Comparison of ENCODE assay signal across 33 cellular contexts in the genomic region with DNA sequence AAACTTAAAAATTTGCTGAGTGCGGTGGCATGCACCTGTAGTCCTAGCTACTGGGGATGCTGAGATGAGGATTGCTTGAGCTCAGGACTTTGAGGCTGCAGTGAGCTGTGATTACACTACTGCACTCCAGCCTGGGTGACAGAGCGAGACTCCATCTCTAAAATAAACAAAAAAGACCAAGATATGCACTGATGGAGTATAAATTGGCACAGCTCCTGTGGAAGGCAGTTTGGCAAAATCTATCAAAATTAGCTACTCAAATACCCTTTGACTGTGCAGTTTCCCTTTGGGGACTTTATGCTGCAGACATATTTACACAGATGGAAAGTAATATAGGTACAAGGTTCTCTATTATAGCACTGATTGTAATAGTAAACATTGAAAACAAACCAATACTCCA. TPM values are rescaled to one million over a fixed set of nuclear protein-coding genes. Genes with fewer than 3 reads are reported as not detected.
"Had no signal": no experiment of that assay in that cellular context is flagged by ENCODE, and none has a peak within 500 bp of the region (broad histone marks: within the 10 kb centered on the region; RNA-seq: fewer than 3 reads in every experiment).

No MANE protein-coding gene starts in this region.

- H3K36me3 ChIP-seq: ascending aorta, breast epithelium, cardiac muscle cell, esophagus squamous epithelium, gastroesophageal sphincter, heart right ventricle had no signal

- H3K4me3 ChIP-seq: ascending aorta, breast epithelium, cardiac muscle cell, esophagus squamous epithelium, gastroesophageal sphincter, heart right ventricle, hepatocyte had no signal

- FAIRE-seq: endometrium, endothelial cell of umbilical vein had no signal

- H3K27ac ChIP-seq: ascending aorta, breast epithelium, cardiac muscle cell, epithelial cell of prostate, esophagus squamous epithelium, gastroesophageal sphincter, heart right ventricle, hepatocyte had no signal

- DNase-seq: activated CD4-positive, alpha-beta memory T cell treated with anti-CD3 and anti-CD28 coated beads, Interleukin-2, amount 10 ng/mL, durations not matched to agents 7 days and 5 days; activated CD4-positive, alpha-beta T cell treated with anti-CD3 and anti-CD28 coated beads for 4 hours; activated CD4-positive, alpha-beta T cell treated with anti-CD3 and anti-CD28 coated beads, Interleukin-2, amount 10 ng/mL, durations not matched to agents 7 days and 5 days; activated CD4-positive, alpha-beta T cell treated with anti-CD3 and anti-CD28 coated beads, Interleukin-2, amount 50 U/mL, for 4 hours; activated CD4-positive, CD25-positive, alpha-beta regulatory T cell; activated CD4-positive, CD25-positive, alpha-beta regulatory T cell treated with anti-CD3 and anti-CD28 coated beads, Interleukin-2, amount 50 U/mL, for 72 hours; activated CD8-positive, alpha-beta memory T cell treated with anti-CD3 and anti-CD28 coated beads, Interleukin-2, amount 50 U/mL, for 48 hours; activated gamma-delta T cell; activated naive CD4-positive, alpha-beta T cell; activated naive CD4-positive, alpha-beta T cell treated with anti-CD3 and anti-CD28 coated beads, Interleukin-2, amount 10 ng/mL, durations not matched to agents 7 days and 5 days; activated naive CD8-positive, alpha-beta T cell treated with anti-CD3 and anti-CD28 coated beads, Interleukin-2, amount 10 ng/mL, durations not matched to agents 7 days and 5 days; activated T-cell treated with anti-CD3 and anti-CD28 coated beads for 4 hours; activated T-cell treated with anti-CD3 and anti-CD28 coated beads, Interleukin-2, amount 50 U/mL, for 24 hours; activated T-cell treated with anti-CD3 and anti-CD28 coated beads, Interleukin-2, amount 50 U/mL, for 72 hours; cortex of kidney; effector CD8-positive, alpha-beta T cell; esophagus squamous epithelium; foreskin melanocyte; heart right ventricle; T-helper 2 cell had no signal

- H3K4me1 ChIP-seq: ascending aorta, breast epithelium had no signal

- H3K9me3 ChIP-seq: ascending aorta, breast epithelium, esophagus squamous epithelium, gastroesophageal sphincter, heart right ventricle had no signal

- H3K27me3 ChIP-seq: ascending aorta, breast epithelium, cardiac muscle cell, heart right ventricle had no signal

RNA-seq across cellular contexts. Expression of a gene that starts 19.8 kb away (rescaled TPM):
- total RNA-seq: activated CD4-positive, alpha-beta memory T cell treated with anti-CD3 and anti-CD28 coated beads, Interleukin-2, amount 10 ng/mL, durations not matched to agents 7 days and 5 days; activated CD4-positive, alpha-beta T cell treated with anti-CD3 and anti-CD28 coated beads, Interleukin-2, amount 10 ng/mL, durations not matched to agents 7 days and 5 days; activated naive CD4-positive, alpha-beta T cell treated with anti-CD3 and anti-CD28 coated beads, Interleukin-2, amount 50 U/mL, for 72 hours; activated naive CD8-positive, alpha-beta T cell treated with anti-CD3 and anti-CD28 coated beads, Interleukin-2, amount 10 ng/mL, durations not matched to agents 7 days and 5 days; activated T-cell treated with anti-CD3 and anti-CD28 coated beads, Interleukin-2, amount 50 U/mL, for 72 hours; ascending aorta; breast epithelium; dermis microvascular lymphatic vessel endothelial cell; endothelial cell of umbilical vein; esophagus squamous epithelium; fibroblast of lung; fibroblast of villous mesenchyme; gastroesophageal sphincter; glomerular endothelial cell had no signal
